8 cellular contexts compared by ENCODE assay signal in genomic region chr3:177679568-177680441, GRCh38.
A peak's percentile ranks its signal among the peaks of the same experiment; 100 is the strongest.
DNase-seq lines count a peak whose midpoint lies in the region; ATAC-seq and TF ChIP-seq lines count a peak whose summit lies in the region.

No MANE protein-coding gene starts in this region.

- ATAC-seq in GM18861 (IDR thresholded peaks at IDR 0.05; ENCODE audit: unreplicated experiment) (peak; percentile 78), HG03095 (IDR thresholded peaks at IDR 0.05; ENCODE audit: unreplicated experiment) (peak; percentile 49), natural killer cell (peak; percentile 57 to 80 (median 65))

- intact Hi-C loops in natural killer cell (cut with micrococcal nuclease) = loop anchor here (1.0 to 10.0 kb wide), 4 partner anchors 33 to 483 kb away; partner anchors contain the start of gene TBL1XR1
- intact Hi-C loops in ascending aorta (cut with DNase I) = no loop called here

- H3K27ac Mint-ChIP-seq in natural killer cell = peak overlapping the region; percentile 82 to 84
- no peak overlapping the region for H3K27ac Mint-ChIP-seq in progenitor cell of endocrine pancreas

- H3K4me3 ChIP-seq in ascending aorta = no peak overlapping the region

- peaks cover 0 to 3% of the 10 kb centered on the region in 2 donors for H3K4me1 ChIP-seq in ascending aorta

- H3K9me3 ChIP-seq in ascending aorta = no peaks in the 10 kb centered on the region

- TF ChIP-seq CTCF in natural killer cell (IDR thresholded peaks at IDR 0.05) (no peak), ascending aorta (IDR thresholded peaks at IDR 0.05) (no peak), progenitor cell of endocrine pancreas (IDR thresholded peaks at IDR 0.05; ENCODE audit: unreplicated experiment) (no peak)

- H3K36me3 ChIP-seq in ascending aorta = no peaks in the 10 kb centered on the region

- peak; percentile 55 to 56 for DNase-seq in activated T-cell treated with anti-CD3 and anti-CD28 coated beads, Interleukin-2, amount 50 U/mL, for 48 hours
- DNase-seq in natural killer cell (no peak), DMS79 (lab: John Stamatoyannopoulos, UW) (no peak), ascending aorta (ENCODE audit: low spot score in 2 of 2) (no peak), progenitor cell of endocrine pancreas (ENCODE audit: low spot score, unreplicated experiment) (no peak), LoVo (ENCODE audit: low spot score) (no peak)

- no peak overlapping the region for H3K27ac ChIP-seq in ascending aorta

- H3K9me3 Mint-ChIP-seq in natural killer cell (peaks cover 0 to 3% of the 10 kb centered on the region in 2 donors), progenitor cell of endocrine pancreas (ENCODE audit: low read depth) (peaks cover 7% of the 10 kb centered on the region)

- peak overlapping the region; percentile 25 for H3K4me3 Mint-ChIP-seq in natural killer cell
- H3K4me3 Mint-ChIP-seq in progenitor cell of endocrine pancreas (ENCODE audit: low read depth) = no peak overlapping the region

- H3K36me3 Mint-ChIP-seq in natural killer cell (no peaks in the 10 kb centered on the region), progenitor cell of endocrine pancreas (ENCODE audit: insufficient read depth) (peaks cover 2% of the 10 kb centered on the region)

- no peaks in the 10 kb centered on the region for H3K27me3 Mint-ChIP-seq in natural killer cell (ENCODE audit: low read depth in 2 of 2)
- no peaks in the 10 kb centered on the region for H3K27me3 Mint-ChIP-seq in progenitor cell of endocrine pancreas

- no peaks in the 10 kb centered on the region for H3K27me3 ChIP-seq in ascending aorta

- H3K4me1 Mint-ChIP-seq in natural killer cell (peaks cover 55 to 59% of the 10 kb centered on the region in 2 donors), progenitor cell of endocrine pancreas (ENCODE audit: low read depth) (peaks cover 39% of the 10 kb centered on the region)

Comparison
In these comparisons a context has a peak if more than half of its experiments do, and no peak if none do; other contexts are left out.
1. DNase-seq: peak in activated T-cell treated with anti-CD3 and anti-CD28 coated beads, Interleukin-2, amount 50 U/mL, for 48 hours (2 of 2); none in natural killer cell (single experiment), DMS79 (single experiment), ascending aorta (0 of 2), progenitor cell of endocrine pancreas (single experiment) and LoVo (single experiment).
2. Peak in every context shown above with its lines, with median percentiles within 50 percentile points of each other: ATAC-seq.